Comparison of ENCODE assay signal across 22 cellular contexts in genomic region chr21:38499296-38499695, GRCh38. TPM values are rescaled to one million over a fixed set of nuclear protein-coding genes. Genes with fewer than 3 reads are reported as not detected.
DNase-seq lines count a peak whose midpoint lies in the region; ATAC-seq, FAIRE-seq and TF ChIP-seq lines count a peak whose summit lies in the region.
"Had no signal": no experiment of that assay in that cellular context is flagged by ENCODE, and none has a peak within 500 bp of the region (broad histone marks: within the 10 kb centered on the region; RNA-seq: fewer than 3 reads in every experiment).

No MANE protein-coding gene starts in this region.

- H3K27ac ChIP-seq in breast epithelium (peak overlapping the region; percentile 52 to 69), mammary epithelial cell (ENCODE audit: insufficient read depth, low read depth, low read length) (no peak overlapping the region), heart right ventricle (peak overlapping the region; percentile 17 to 95 (median 77)), neuronal stem cell (replicated peaks; ENCODE audit: low read length) (no peak overlapping the region), upper lobe of right lung (peak overlapping the region; percentile 85), SJCRH30 (no peak overlapping the region)
- H3K27ac ChIP-seq: HL-60, RWPE1 had no signal

- H3K23ac ChIP-seq in neuronal stem cell (ENCODE audit: low read depth, low read length, poor library complexity), result no peak overlapping the region

- no peak overlapping the region for H3K14ac ChIP-seq in neuronal stem cell (ENCODE audit: low read length)

- no peak overlapping the region for H3K4me2 ChIP-seq in mammary epithelial cell (ENCODE audit: insufficient read depth, low read depth, low read length)
- H3K4me2 ChIP-seq in neuronal stem cell (ENCODE audit: insufficient read depth, low read length, poor library complexity, severe bottlenecking), result no peak overlapping the region

- no peaks in the 10 kb centered on the region for H3K79me2 ChIP-seq in mammary epithelial cell (ENCODE audit: insufficient read depth, low read length)

- H3K9ac ChIP-seq in mammary epithelial cell (ENCODE audit: insufficient read depth, low read length) (no peak overlapping the region), neuronal stem cell (ENCODE audit: low read depth, low read length, poor library complexity) (no peak overlapping the region)

- H4K20me1 ChIP-seq in mammary epithelial cell (ENCODE audit: insufficient read depth, low read length), result no peaks in the 10 kb centered on the region

- no peak overlapping the region for H2BK5ac ChIP-seq in neuronal stem cell (ENCODE audit: low read length)

- no peaks in the 10 kb centered on the region for H3K79me1 ChIP-seq in neuronal stem cell (ENCODE audit: low read depth, low read length)

- TF ChIP-seq POLR2A in breast epithelium (IDR thresholded peaks at IDR 0.05) (no peak), GM12891 (IDR thresholded peaks at IDR 0.05; ENCODE audit: low read depth, low read length) (no peak)

- no peaks in the 10 kb centered on the region for H3K36me3 ChIP-seq in breast epithelium
- H3K36me3 ChIP-seq in mammary epithelial cell (ENCODE audit: insufficient read depth, low read length), result no peaks in the 10 kb centered on the region
- H3K36me3 ChIP-seq in heart right ventricle, result no peaks in the 10 kb centered on the region
- no peaks in the 10 kb centered on the region for H3K36me3 ChIP-seq in neuronal stem cell (replicated peaks in 1 of 2; ENCODE audit: control insufficient read depth in 2 of 2, insufficient read depth in 2 of 2, low read length in 2 of 2)
- H3K36me3 ChIP-seq in upper lobe of right lung, result no peaks in the 10 kb centered on the region
- H3K36me3 ChIP-seq in SJCRH30, result no peaks in the 10 kb centered on the region
- H3K36me3 ChIP-seq: BE2C, sigmoid colon had no signal

- no peaks in the 10 kb centered on the region for H3K27me3 ChIP-seq in breast epithelium
- H3K27me3 ChIP-seq in mammary epithelial cell (ENCODE audit: insufficient read depth, low read length), result no peaks in the 10 kb centered on the region
- no peaks in the 10 kb centered on the region for H3K27me3 ChIP-seq in heart right ventricle
- no peaks in the 10 kb centered on the region for H3K27me3 ChIP-seq in neuronal stem cell (ENCODE audit: control insufficient read depth in 3 of 3, insufficient read depth in 3 of 3, low read depth in 1 of 3, low read length in 3 of 3)
- no peaks in the 10 kb centered on the region for H3K27me3 ChIP-seq in upper lobe of right lung
- H3K27me3 ChIP-seq in SJCRH30, result 0 out of 2 replicates have a peak, but pooled peaks cover 5% of the 10 kb centered on the region
- H3K27me3 ChIP-seq: BE2C, sigmoid colon had no signal

- dilution Hi-C loops in mammary epithelial cell (cut with HindIII; ENCODE audit: low sequenced_read_pairs), result no loop called here

- TF ChIP-seq CTCF in breast epithelium (IDR thresholded peaks at IDR 0.05), result no peak
- TF ChIP-seq CTCF in mammary epithelial cell (conservative IDR thresholded peaks at IDR 0.05 in 1 of 2, IDR thresholded peaks at IDR 0.05 in 1 of 2; ENCODE audit: extremely low read depth in 1 of 2, insufficient read depth in 1 of 2, low read depth in 1 of 2, low read length in 2 of 2), result no peak
- no peak for TF ChIP-seq CTCF in heart right ventricle (IDR thresholded peaks at IDR 0.05)
- TF ChIP-seq CTCF in upper lobe of right lung (IDR thresholded peaks at IDR 0.05), result no peak

- no TSS peak for BruUV-seq in mammary epithelial cell (replicated peaks; lab: Mats Ljungman, UMichigan)

- H3K4me1 ChIP-seq in breast epithelium, result peaks cover 0 to 2% of the 10 kb centered on the region in 2 donors
- H3K4me1 ChIP-seq in mammary epithelial cell (ENCODE audit: insufficient read depth, low read length), result peaks cover 17% of the 10 kb centered on the region
- peaks cover 0 to 42% (median 11%) of the 10 kb centered on the region in 9 donors for H3K4me1 ChIP-seq in heart right ventricle
- peaks cover 2 to 3% of the 10 kb centered on the region in 2 donors for H3K4me1 ChIP-seq in neuronal stem cell (ENCODE audit: control insufficient read depth in 2 of 2, insufficient read depth in 1 of 2, low read depth in 1 of 2, low read length in 2 of 2)
- H3K4me1 ChIP-seq in upper lobe of right lung, result peaks cover 4% of the 10 kb centered on the region
- H3K4me1 ChIP-seq in SJCRH30, result no peaks in the 10 kb centered on the region
- H3K4me1 ChIP-seq: sigmoid colon had no signal

- H3K9me3 ChIP-seq in breast epithelium (no peaks in the 10 kb centered on the region), mammary epithelial cell (replicated peaks; ENCODE audit: insufficient read depth, low read length) (no peaks in the 10 kb centered on the region), heart right ventricle (no peaks in the 10 kb centered on the region), neuronal stem cell (replicated peaks in 1 of 2; ENCODE audit: control insufficient read depth in 2 of 2, insufficient read depth in 1 of 2, low read depth in 1 of 2, low read length in 2 of 2) (no peaks in the 10 kb centered on the region), upper lobe of right lung (no peaks in the 10 kb centered on the region), SJCRH30 (replicated peaks) (no peaks in the 10 kb centered on the region)
- H3K9me3 ChIP-seq: BE2C, sigmoid colon had no signal

- H2AFZ ChIP-seq in mammary epithelial cell (ENCODE audit: low read depth, low read length), result no peak overlapping the region
- H2AFZ ChIP-seq in neuronal stem cell (ENCODE audit: low read length), result peak overlapping the region; percentile 64

- FAIRE-seq in GM12891 (lab: Jason Lieb, UNC), result no peak

- no peak overlapping the region for H4K91ac ChIP-seq in neuronal stem cell (ENCODE audit: low read depth, low read length, poor library complexity)

- no peak overlapping the region for H3K18ac ChIP-seq in neuronal stem cell (ENCODE audit: low read length)

- no peak overlapping the region for H2BK120ac ChIP-seq in neuronal stem cell (ENCODE audit: low read depth, low read length)

- 97% methylated on average over 6 of the region's 6 CpGs for WGBS in mammary epithelial cell (ENCODE audit: low coverage, missing lambda C conversion rate)
- 59 to 62% methylated on average over 6 of the region's 6 CpGs for WGBS in heart right ventricle, 2 donors
- no CpG with 5 or more reads among the region's 6 CpGs for WGBS in neuronal stem cell (ENCODE audit: extremely low coverage in 2 of 2, insufficient read length in 2 of 2, insufficient replicate concordance in 1 of 2), 2 donors

- H2BK15ac ChIP-seq in neuronal stem cell (ENCODE audit: low read length), result no peak overlapping the region

- ATAC-seq in heart right ventricle (peak in 7 of 8 donors; percentile 39 to 74 (median 67)), upper lobe of right lung (no peak)
- ATAC-seq: activated T-cell treated with anti-CD3 and anti-CD28 coated beads, Interleukin-2, amount 50 U/mL, for 72 hours; HCT116; K562 had no signal

- H2AK5ac ChIP-seq in neuronal stem cell (ENCODE audit: low read depth, low read length), result no peak overlapping the region

- in situ Hi-C loops in mammary epithelial cell (cut with MboI; ENCODE audit: low sequenced_read_pairs in 2 of 2), result no loop called here
- in situ Hi-C loops in KBM-7 (cut with MboI; ENCODE audit: low pct_unique_long_range_greater_than_20kb, low sequenced_read_pairs), result loop anchor here (25.0 kb wide), 1 partner anchor 638 kb away; no protein-coding TSS in a partner anchor

- H4K8ac ChIP-seq in neuronal stem cell (ENCODE audit: low read depth, low read length), result no peak overlapping the region

- DNase-seq in breast epithelium (ENCODE audit: low spot score in 2 of 2) (no peak), mammary epithelial cell (no peak), heart right ventricle (no peak), neuronal stem cell (ENCODE audit: low spot score) (no peak), upper lobe of right lung (no peak), GM12891 (ENCODE audit: insufficient read length, low spot score) (no peak), SJCRH30 (no peak), KBM-7 (no peak)
- DNase-seq: activated CD4-positive, CD25-positive, alpha-beta regulatory T cell; activated CD8-positive, alpha-beta memory T cell treated with anti-CD3 and anti-CD28 coated beads for 24 hours; activated T-cell treated with anti-CD3 and anti-CD28 coated beads, Interleukin-2, amount 50 U/mL, for 72 hours; BE2C; head of caudate nucleus; midbrain; NCI-H2029; sigmoid colon; substantia nigra had no signal

- CTCF ChIA-PET in mammary epithelial cell (lab: Charles Lee; ENCODE audit: low non-redundant PET), result no interaction called here

- intact Hi-C loops in breast epithelium (cut with DNase I; ENCODE audit: low total_unique reads), result no loop called here
- intact Hi-C loops in mammary epithelial cell (cut with micrococcal nuclease), result no loop called here
- intact Hi-C loops in heart right ventricle (cut with DNase I), result loop anchor here in 3 of 10 donors (5.0 to 10.0 kb wide), 5 partner anchors 37 to 308 kb away; partner anchors contain the start of gene ETS2 (in 1 of the 3)
- intact Hi-C loops in upper lobe of right lung (cut with DNase I), result no loop called here

- H3K4me3 ChIP-seq in breast epithelium (no peak overlapping the region), mammary epithelial cell (replicated peaks in 1 of 3; ENCODE audit: insufficient read depth in 1 of 3, low read depth in 2 of 3, low read length in 3 of 3) (no peak overlapping the region), heart right ventricle (peak overlapping the region in 3 of 10 donors; percentile 2 to 64 (median 58)), neuronal stem cell (ENCODE audit: low read length in 2 of 2) (no peak overlapping the region), upper lobe of right lung (no peak overlapping the region), SJCRH30 (no peak overlapping the region)
- H3K4me3 ChIP-seq: K562, sigmoid colon had no signal

- no peak overlapping the region for H3K4ac ChIP-seq in neuronal stem cell (ENCODE audit: low read length)

- H2BK12ac ChIP-seq in neuronal stem cell (ENCODE audit: low read length), result no peak overlapping the region

TF ChIP-seq in GM12891, 5 proteins besides CTCF, POLR2A, EP300 and RAD21:
- TF ChIP-seq POU2F2 (IDR thresholded peaks at IDR 0.05; ENCODE audit: low read depth, low read length) (no peak), TAF1 (IDR thresholded peaks at IDR 0.05; ENCODE audit: low read depth, low read length) (no peak), SPI1 (IDR thresholded peaks at IDR 0.05; ENCODE audit: low read depth, low read length) (no peak), PAX5 (IDR thresholded peaks at IDR 0.05; ENCODE audit: insufficient read depth, low read length, severe bottlenecking) (no peak), POLR2AphosphoS5 (IDR thresholded peaks at IDR 0.05; ENCODE audit: low read depth, low read length) (no peak)

RNA-seq across cellular contexts. Expression of gene ERG, which starts 1.0 kb away (rescaled TPM):
- 10 to 100 TPM; 12.2 to 21.0 (median 14.0) TPM for total RNA-seq in breast epithelium
- total RNA-seq in mammary epithelial cell, result under 1 TPM; 0.12 to 0.83 TPM
- polyA plus RNA-seq in mammary epithelial cell, result 0.26 TPM
- polyA minus RNA-seq in mammary epithelial cell, result not detected
- 10 to 100 TPM; 10.7 to 30.5 (median 16.5) TPM for total RNA-seq in heart right ventricle
- 10 to 100 TPM in 1 of 2 donors, 1 to 10 TPM in 1; 9.5 to 10.2 TPM for polyA plus RNA-seq in heart right ventricle
- polyA plus RNA-seq in neuronal stem cell (2013, experiment 1 of 2), result not detected
- polyA plus RNA-seq in neuronal stem cell (2013, experiment 2 of 2), result 0.04 TPM
- total RNA-seq in upper lobe of right lung, result 36.7 TPM
- polyA plus RNA-seq in GM12891 (2012; ENCODE audit: low read depth, missing spikeins), result not detected
- not detected in 2 replicates for total RNA-seq in SJCRH30 (2014; rRNA removed; shearing (Covaris generic))
- total RNA-seq: K562; T-helper 1 cell treated with Interleukin-12 subunit alpha and Interleukin-12 subunit beta and Interleukin-4 antibody, amounts not matched to agents 30 ng/mL and 1 ng/mL, for 36 hours had no signal

Comparison
In these comparisons a context has a peak if more than half of its experiments do, and no peak if none do; other contexts are left out.
1. H3K27ac ChIP-seq: peak in breast epithelium (2 of 2), heart right ventricle (10 of 10) and upper lobe of right lung (single experiment); none in mammary epithelial cell (single experiment), neuronal stem cell (single experiment) and SJCRH30 (single experiment).
2. RNA of gene ERG, which starts 1.0 kb away (total RNA-seq): 36.7 TPM in upper lobe of right lung (single experiment), 10.7 to 30.5 TPM in heart right ventricle and 12.2 to 21.0 TPM in breast epithelium; 0.12 to 0.83 TPM in mammary epithelial cell and not detected in SJCRH30; every median in the first group is over 4 times any median in the second.